ENCODE assay signal across 1 cellular context in the genomic region with DNA sequence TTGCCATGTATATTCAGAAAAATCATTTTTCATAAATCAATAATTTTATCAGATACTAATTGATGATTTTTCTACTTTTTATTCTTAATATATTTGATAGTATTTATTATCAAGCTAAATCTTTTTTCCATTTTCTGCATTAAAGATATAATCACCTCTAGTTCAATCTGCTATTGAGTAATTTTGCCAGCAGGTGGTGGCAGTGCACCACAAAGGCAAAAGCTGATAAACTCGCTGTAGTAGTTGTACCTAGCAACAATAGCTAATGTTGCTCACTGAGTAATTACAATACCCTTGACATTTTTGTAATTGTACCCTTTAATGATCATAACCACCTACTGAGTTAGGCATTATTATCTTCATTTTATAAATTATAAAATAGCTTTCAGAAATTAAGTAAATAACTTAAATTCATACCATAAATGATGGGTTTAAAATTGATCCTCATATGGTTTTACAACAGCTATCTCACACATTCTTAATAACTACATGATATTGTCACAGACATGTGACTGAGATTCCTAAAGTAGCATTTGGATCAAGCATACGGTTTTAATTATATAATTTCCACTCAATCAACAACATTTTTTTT.
TF ChIP-seq lines count a peak whose summit lies in the region.

No MANE protein-coding gene starts in this region.

TF ChIP-seq in K562, 482 proteins besides CTCF, POLR2A, EP300 and RAD21:
- TF ChIP-seq GATA2 (CRISPR knock-in tag; IDR thresholded peaks at IDR 0.05) (peak; percentile 62), CC2D1A (IDR thresholded peaks at IDR 0.05) (peak; percentile 78), ZFP30 (CRISPR knock-in tag; IDR thresholded peaks at IDR 0.05; ENCODE audit: borderline replicate concordance) (no peak), RAD51 (IDR thresholded peaks at IDR 0.05; ENCODE audit: borderline replicate concordance, low read depth) (no peak), POLR2H (tag; IDR thresholded peaks at IDR 0.05; ENCODE audit: low read depth) (peak; percentile 50; the same call in 1 of the 2 replicates), PCBP2 (IDR thresholded peaks at IDR 0.05; ENCODE audit: low read depth, low read length, poor library complexity, severe bottlenecking) (no peak), SIRT6 (IDR thresholded peaks at IDR 0.05; ENCODE audit: low read depth, low read length) (no peak), RFX5 (IDR thresholded peaks at IDR 0.05; ENCODE audit: low read depth, low read length) (peak; percentile 61; the same call in 1 of the 2 replicates), ZZZ3 (IDR thresholded peaks at IDR 0.05) (no peak), ARID2 (IDR thresholded peaks at IDR 0.05) (peak; percentile 82), RFX1 (IDR thresholded peaks at IDR 0.05) (peak; percentile 33), FOXJ2 (tag; IDR thresholded peaks at IDR 0.05) (0 out of 2 replicates have a peak, but pooled peaks have one; percentile 39), TEAD4 (IDR thresholded peaks at IDR 0.05; ENCODE audit: low read length) (peak; percentile 23; the same call in 1 of the 2 replicates), TEAD4 (CRISPR knock-in tag; IDR thresholded peaks at IDR 0.05; ENCODE audit: borderline replicate concordance) (no peak), CREM (IDR thresholded peaks at IDR 0.05; ENCODE audit: low read depth) (0 out of 2 replicates have a peak, but pooled peaks have one; percentile 14), TBL1XR1 (IDR thresholded peaks at IDR 0.05; ENCODE audit: low read length in 2 of 2) (0 out of 4 replicates have a peak, but pooled peaks of 1 of the 2 experiments have one; percentile 15), SMC3 (conservative IDR thresholded peaks at IDR 0.05; ENCODE audit: insufficient read depth, low read depth, low read length) (peak; percentile 95), JUND (IDR thresholded peaks at IDR 0.05; ENCODE audit: borderline replicate concordance, low read depth, low read length) (peak; percentile 49; the same call in 1 of the 2 replicates), JUND (tag; IDR thresholded peaks at IDR 0.05; ENCODE audit: borderline replicate concordance, low read depth, low read length) (peak; percentile 29; the same call in 1 of the 3 replicates)
- TF ChIP-seq, protein P1, sequence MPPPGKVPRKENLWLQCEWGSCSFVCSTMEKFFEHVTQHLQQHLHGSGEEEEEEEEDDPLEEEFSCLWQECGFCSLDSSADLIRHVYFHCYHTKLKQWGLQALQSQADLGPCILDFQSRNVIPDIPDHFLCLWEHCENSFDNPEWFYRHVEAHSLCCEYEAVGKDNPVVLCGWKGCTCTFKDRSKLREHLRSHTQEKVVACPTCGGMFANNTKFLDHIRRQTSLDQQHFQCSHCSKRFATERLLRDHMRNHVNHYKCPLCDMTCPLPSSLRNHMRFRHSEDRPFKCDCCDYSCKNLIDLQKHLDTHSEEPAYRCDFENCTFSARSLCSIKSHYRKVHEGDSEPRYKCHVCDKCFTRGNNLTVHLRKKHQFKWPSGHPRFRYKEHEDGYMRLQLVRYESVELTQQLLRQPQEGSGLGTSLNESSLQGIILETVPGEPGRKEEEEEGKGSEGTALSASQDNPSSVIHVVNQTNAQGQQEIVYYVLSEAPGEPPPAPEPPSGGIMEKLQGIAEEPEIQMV (tag; conservative IDR thresholded peaks at IDR 0.05; ENCODE audit: low read depth), result 0 out of 2 replicates have a peak, but pooled peaks have one; percentile 30
- TF ChIP-seq, protein P2, sequence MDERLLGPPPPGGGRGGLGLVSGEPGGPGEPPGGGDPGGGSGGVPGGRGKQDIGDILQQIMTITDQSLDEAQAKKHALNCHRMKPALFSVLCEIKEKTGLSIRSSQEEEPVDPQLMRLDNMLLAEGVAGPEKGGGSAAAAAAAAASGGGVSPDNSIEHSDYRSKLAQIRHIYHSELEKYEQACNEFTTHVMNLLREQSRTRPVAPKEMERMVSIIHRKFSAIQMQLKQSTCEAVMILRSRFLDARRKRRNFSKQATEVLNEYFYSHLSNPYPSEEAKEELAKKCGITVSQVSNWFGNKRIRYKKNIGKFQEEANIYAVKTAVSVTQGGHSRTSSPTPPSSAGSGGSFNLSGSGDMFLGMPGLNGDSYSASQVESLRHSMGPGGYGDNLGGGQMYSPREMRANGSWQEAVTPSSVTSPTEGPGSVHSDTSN (CRISPR knock-in tag; IDR thresholded peaks at IDR 0.05; ENCODE audit: low read depth), result no peak
- TF ChIP-seq, protein P2 (tag; conservative IDR thresholded peaks at IDR 0.05; ENCODE audit: low read depth), result 0 out of 2 replicates have a peak, but pooled peaks have one; percentile 22
- TF ChIP-seq, protein P3, sequence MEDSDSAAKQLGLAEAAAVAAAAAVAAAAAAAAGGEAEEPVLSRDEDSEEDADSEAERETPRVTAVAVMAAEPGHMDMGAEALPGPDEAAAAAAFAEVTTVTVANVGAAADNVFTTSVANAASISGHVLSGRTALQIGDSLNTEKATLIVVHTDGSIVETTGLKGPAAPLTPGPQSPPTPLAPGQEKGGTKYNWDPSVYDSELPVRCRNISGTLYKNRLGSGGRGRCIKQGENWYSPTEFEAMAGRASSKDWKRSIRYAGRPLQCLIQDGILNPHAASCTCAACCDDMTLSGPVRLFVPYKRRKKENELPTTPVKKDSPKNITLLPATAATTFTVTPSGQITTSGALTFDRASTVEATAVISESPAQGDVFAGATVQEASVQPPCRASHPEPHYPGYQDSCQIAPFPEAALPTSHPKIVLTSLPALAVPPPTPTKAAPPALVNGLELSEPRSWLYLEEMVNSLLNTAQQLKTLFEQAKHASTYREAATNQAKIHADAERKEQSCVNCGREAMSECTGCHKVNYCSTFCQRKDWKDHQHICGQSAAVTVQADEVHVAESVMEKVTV (CRISPR knock-in tag; IDR thresholded peaks at IDR 0.05), result peak; percentile 98
- TF ChIP-seq, protein P4, sequence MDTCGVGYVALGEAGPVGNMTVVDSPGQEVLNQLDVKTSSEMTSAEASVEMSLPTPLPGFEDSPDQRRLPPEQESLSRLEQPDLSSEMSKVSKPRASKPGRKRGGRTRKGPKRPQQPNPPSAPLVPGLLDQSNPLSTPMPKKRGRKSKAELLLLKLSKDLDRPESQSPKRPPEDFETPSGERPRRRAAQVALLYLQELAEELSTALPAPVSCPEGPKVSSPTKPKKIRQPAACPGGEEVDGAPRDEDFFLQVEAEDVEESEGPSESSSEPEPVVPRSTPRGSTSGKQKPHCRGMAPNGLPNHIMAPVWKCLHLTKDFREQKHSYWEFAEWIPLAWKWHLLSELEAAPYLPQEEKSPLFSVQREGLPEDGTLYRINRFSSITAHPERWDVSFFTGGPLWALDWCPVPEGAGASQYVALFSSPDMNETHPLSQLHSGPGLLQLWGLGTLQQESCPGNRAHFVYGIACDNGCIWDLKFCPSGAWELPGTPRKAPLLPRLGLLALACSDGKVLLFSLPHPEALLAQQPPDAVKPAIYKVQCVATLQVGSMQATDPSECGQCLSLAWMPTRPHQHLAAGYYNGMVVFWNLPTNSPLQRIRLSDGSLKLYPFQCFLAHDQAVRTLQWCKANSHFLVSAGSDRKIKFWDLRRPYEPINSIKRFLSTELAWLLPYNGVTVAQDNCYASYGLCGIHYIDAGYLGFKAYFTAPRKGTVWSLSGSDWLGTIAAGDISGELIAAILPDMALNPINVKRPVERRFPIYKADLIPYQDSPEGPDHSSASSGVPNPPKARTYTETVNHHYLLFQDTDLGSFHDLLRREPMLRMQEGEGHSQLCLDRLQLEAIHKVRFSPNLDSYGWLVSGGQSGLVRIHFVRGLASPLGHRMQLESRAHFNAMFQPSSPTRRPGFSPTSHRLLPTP (IDR thresholded peaks at IDR 0.05; ENCODE audit: borderline replicate concordance, extremely low read depth, insufficient read length), result no peak
- TF ChIP-seq, protein P5, sequence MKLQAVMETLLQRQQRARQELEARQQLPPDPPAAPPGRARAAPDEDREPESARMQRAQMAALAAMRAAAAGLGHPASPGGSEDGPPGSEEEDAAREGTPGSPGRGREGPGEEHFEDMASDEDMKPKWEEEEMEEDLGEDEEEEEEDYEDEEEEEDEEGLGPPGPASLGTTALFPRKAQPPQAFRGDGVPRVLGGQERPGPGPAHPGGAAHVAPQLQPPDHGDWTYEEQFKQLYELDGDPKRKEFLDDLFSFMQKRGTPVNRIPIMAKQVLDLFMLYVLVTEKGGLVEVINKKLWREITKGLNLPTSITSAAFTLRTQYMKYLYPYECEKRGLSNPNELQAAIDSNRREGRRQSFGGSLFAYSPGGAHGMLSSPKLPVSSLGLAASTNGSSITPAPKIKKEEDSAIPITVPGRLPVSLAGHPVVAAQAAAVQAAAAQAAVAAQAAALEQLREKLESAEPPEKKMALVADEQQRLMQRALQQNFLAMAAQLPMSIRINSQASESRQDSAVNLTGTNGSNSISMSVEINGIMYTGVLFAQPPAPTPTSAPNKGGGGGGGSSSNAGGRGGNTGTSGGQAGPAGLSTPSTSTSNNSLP (IDR thresholded peaks at IDR 0.05; ENCODE audit: borderline replicate concordance, low read depth, low read length), result peak; percentile 96; the same call in 1 of the 2 replicates
